16 cellular contexts compared by ENCODE assay signal in genomic region chr6:9708600-9708999, GRCh38.
A peak's percentile ranks its signal among the peaks of the same experiment; 100 is the strongest.
DNase-seq lines count a peak whose midpoint lies in the region; ATAC-seq and TF ChIP-seq lines count a peak whose summit lies in the region.
"Had no signal": no experiment of that assay in that cellular context is flagged by ENCODE, and none has a peak within 500 bp of the region (broad histone marks: within the 10 kb centered on the region; RNA-seq: fewer than 3 reads in every experiment).

No MANE protein-coding gene starts in this region.

- 40% methylated on average over 1 of the region's 2 CpGs; no CpG with 5 or more reads in 1 of the 2 experiments for WGBS in IMR-90 (ENCODE audit: extremely low coverage in 2 of 2, insufficient read length in 1 of 2), 2 experiments

- H3K23ac ChIP-seq in IMR-90 (ENCODE audit: low read depth, low read length), result no peak overlapping the region

- no peaks in the 10 kb centered on the region for H3K9me3 ChIP-seq in IMR-90 (ENCODE audit: control insufficient read depth, insufficient read depth, low read length)
- H3K9me3 ChIP-seq: HAP-1 had no signal

- no peak for DNase-seq in IMR-90
- DNase-seq in OCI-M1 (lab: John Stamatoyannopoulos, UW), result peak; percentile 23
- no peak for DNase-seq in SHP77 (lab: John Stamatoyannopoulos, UW)
- DNase-seq: C1 segment of cervical spinal cord; Calu3; CD4-positive, alpha-beta memory T cell; COR-L47; DMS53; DMS79 treated with DMSO at 0.1 percent for 48 hours; GF-D8; GOT3; HFFc6 had no signal

- H3K9ac ChIP-seq in IMR-90 (ENCODE audit: low read depth, low read length), result no peak overlapping the region

- H3K36me3 ChIP-seq in IMR-90 (ENCODE audit: control insufficient read depth, insufficient read depth, low read length), result no peaks in the 10 kb centered on the region
- H3K36me3 ChIP-seq: HAP-1 had no signal

- H3K4ac ChIP-seq in IMR-90 (ENCODE audit: low read depth, low read length), result no peak overlapping the region

- no peaks in the 10 kb centered on the region for H4K20me1 ChIP-seq in IMR-90 (ENCODE audit: insufficient read depth, low read length)

- no peaks in the 10 kb centered on the region for H3K79me1 ChIP-seq in IMR-90 (ENCODE audit: low read depth in 1 of 2, low read length in 2 of 2)

- no peak overlapping the region for H2BK120ac ChIP-seq in IMR-90 (ENCODE audit: low read depth, low read length)

- H2BK5ac ChIP-seq in IMR-90 (ENCODE audit: low read depth, low read length, poor library complexity, severe bottlenecking), result no peak overlapping the region

- TF ChIP-seq CTCF in IMR-90 (conservative IDR thresholded peaks at IDR 0.05; ENCODE audit: low read depth, low read length), result no peak

- H3K4me3 ChIP-seq in IMR-90 (ENCODE audit: insufficient read depth, low read depth, low read length), result no peak overlapping the region
- H3K4me3 ChIP-seq: HAP-1 had no signal

- intact Hi-C loops in IMR-90 (cut with micrococcal nuclease), result no loop called here

- H4K5ac ChIP-seq in IMR-90 (ENCODE audit: low read depth, low read length), result no peak overlapping the region

- in situ Hi-C loops in IMR-90 (cut with MboI; ENCODE audit: low sequenced_read_pairs), result no loop called here

- ATAC-seq in GM18870 (IDR thresholded peaks at IDR 0.05; ENCODE audit: unreplicated experiment) (peak; percentile 40), IMR-90 (ENCODE audit: low read depth) (no peak), HG03521 (IDR thresholded peaks at IDR 0.05; ENCODE audit: unreplicated experiment) (no peak), HG03095 (IDR thresholded peaks at IDR 0.05; ENCODE audit: unreplicated experiment) (no peak)

- no peak for TF ChIP-seq RAD21 in IMR-90 (IDR thresholded peaks at IDR 0.05; ENCODE audit: low read length)

- H3K4me2 ChIP-seq in IMR-90 (ENCODE audit: low read depth, low read length), result no peak overlapping the region

- H4K91ac ChIP-seq in IMR-90 (ENCODE audit: insufficient read depth, low read depth, low read length), result no peak overlapping the region

- H2BK20ac ChIP-seq in IMR-90 (ENCODE audit: low read depth, low read length), result no peak overlapping the region

- H2BK15ac ChIP-seq in IMR-90 (ENCODE audit: low read depth, low read length), result no peak overlapping the region

- H2AK5ac ChIP-seq in IMR-90 (ENCODE audit: low read depth, low read length), result no peak overlapping the region

- POLR2A ChIA-PET in IMR-90 (lab: Charles Lee; ENCODE audit: unreplicated experiment), result no interaction called here

- no peak overlapping the region for H2AK9ac ChIP-seq in IMR-90 (replicated peaks; ENCODE audit: low read depth, low read length, poor library complexity)

- no peak overlapping the region for H2AFZ ChIP-seq in IMR-90 (replicated peaks; ENCODE audit: low read length, poor library complexity)

- no peaks in the 10 kb centered on the region for H3K9me1 ChIP-seq in IMR-90 (ENCODE audit: insufficient read depth, low read length)

- H3K56ac ChIP-seq in IMR-90 (ENCODE audit: extremely low read depth, insufficient read depth, low read length), result no peak overlapping the region

- H3K4me1 ChIP-seq in IMR-90 (ENCODE audit: control insufficient read depth, insufficient read depth, low read length), result no peaks in the 10 kb centered on the region
- H3K4me1 ChIP-seq: HAP-1 had no signal

- dilution Hi-C loops in IMR-90 (cut with HindIII; ENCODE audit: low sequenced_read_pairs, unreplicated experiment), result no loop called here

- no peak for TF ChIP-seq POLR2A in IMR-90 (IDR thresholded peaks at IDR 0.05; ENCODE audit: low read depth, low read length)

- CTCF ChIA-PET in IMR-90 (lab: Yijun Ruan, JAX), result no interaction called here

- no peak overlapping the region for H3K27ac ChIP-seq in IMR-90 (ENCODE audit: insufficient read depth, low read length)

- H3K27me3 ChIP-seq in IMR-90 (ENCODE audit: control insufficient read depth, insufficient read depth, low read length), result no peaks in the 10 kb centered on the region

- no TSS peak for BruUV-seq in IMR-90 (replicated peaks; lab: Mats Ljungman, UMichigan)

- no peak overlapping the region for H3K18ac ChIP-seq in IMR-90 (ENCODE audit: low read depth, low read length)

- no peak overlapping the region for H4K8ac ChIP-seq in IMR-90 (ENCODE audit: low read depth in 2 of 2, low read length in 2 of 2)

- H3K14ac ChIP-seq in IMR-90 (replicated peaks; ENCODE audit: low read depth, low read length), result no peak overlapping the region

TF ChIP-seq in IMR-90, 13 proteins besides CTCF, POLR2A, EP300 and RAD21:
- TF ChIP-seq SMC3 (IDR thresholded peaks at IDR 0.05; ENCODE audit: low read depth, low read length) (no peak), CEBPB (IDR thresholded peaks at IDR 0.05; ENCODE audit: low read depth, low read length) (0 out of 2 replicates have a peak, but pooled peaks have one; percentile 12), NFE2L2 (IDR thresholded peaks at IDR 0.05; ENCODE audit: low read depth, low read length) (no peak), USF2 (IDR thresholded peaks at IDR 0.05; ENCODE audit: low read depth, low read length) (no peak)
